Comparison of ENCODE assay signal across 15 cellular contexts in the genomic region with DNA sequence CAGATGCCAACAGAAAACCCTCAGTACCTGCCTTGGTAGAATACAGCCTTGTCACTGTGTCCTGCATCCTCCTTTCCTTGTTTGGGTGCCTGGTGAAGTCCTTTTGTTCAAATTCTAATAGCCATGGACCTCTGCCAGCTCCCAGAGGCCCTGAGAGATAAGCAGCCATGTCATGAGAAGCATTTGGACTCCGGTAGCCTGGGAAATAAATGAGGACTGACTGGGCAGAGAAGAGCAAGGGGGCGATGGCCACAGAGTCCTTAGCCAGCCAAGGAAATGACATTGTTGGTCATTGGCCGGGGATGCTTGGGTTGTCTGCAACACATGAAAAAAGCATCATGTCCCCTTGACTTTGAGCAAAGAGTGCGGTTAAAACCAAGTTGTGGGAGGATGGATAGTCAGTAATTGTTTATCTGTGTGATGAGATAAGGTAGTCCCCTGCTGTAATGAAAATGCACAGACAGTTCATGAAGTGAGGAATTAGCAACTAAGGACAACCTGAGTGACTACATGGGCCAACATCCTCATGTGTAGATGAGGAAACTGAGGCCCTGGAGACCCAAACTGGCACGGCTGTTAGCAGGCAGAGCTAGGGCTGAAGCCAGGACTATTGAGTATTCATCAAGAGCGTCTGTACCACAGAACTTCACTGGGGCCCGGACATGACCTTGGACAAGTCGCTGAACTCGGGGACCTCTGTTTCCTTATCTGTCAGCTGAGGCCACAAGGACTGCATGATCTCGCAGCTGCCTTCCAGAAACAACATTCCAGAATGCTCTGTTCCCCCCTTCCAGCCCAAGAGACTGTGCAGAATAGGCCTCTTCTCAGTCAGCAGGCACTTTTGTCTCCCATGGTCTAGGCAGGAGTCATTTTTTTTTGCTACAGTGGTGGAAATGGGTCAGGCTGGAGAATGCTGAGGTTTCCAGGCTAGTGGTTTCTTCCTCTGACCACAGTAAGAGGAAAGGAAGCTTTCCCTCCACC.
DNase-seq lines count a peak whose midpoint lies in the region; ATAC-seq, FAIRE-seq and TF ChIP-seq lines count a peak whose summit lies in the region.
"Had no signal": no experiment of that assay in that cellular context is flagged by ENCODE, and none has a peak within 500 bp of the region (broad histone marks: within the 10 kb centered on the region; RNA-seq: fewer than 3 reads in every experiment).

No MANE protein-coding gene starts in this region.

- H3K4me3 ChIP-seq in astrocyte (ENCODE audit: insufficient read depth, low read depth, low read length) (no peak overlapping the region), heart right ventricle (no peak overlapping the region), ovary (no peak overlapping the region), mucosa of descending colon (no peak overlapping the region)

- no peak for TF ChIP-seq EP300 in ovary (IDR thresholded peaks at IDR 0.05)

- H3K36me3 ChIP-seq in astrocyte (ENCODE audit: insufficient read depth, low read length) (no peaks in the 10 kb centered on the region), heart right ventricle (peaks cover 0 to 10% (median 0%) of the 10 kb centered on the region in 9 donors), ovary (no peaks in the 10 kb centered on the region), mucosa of descending colon (ENCODE audit: low read depth) (no peaks in the 10 kb centered on the region)

- H3K9me3 ChIP-seq in astrocyte (ENCODE audit: insufficient read depth, low read depth, low read length): no peaks in the 10 kb centered on the region
- no peaks in the 10 kb centered on the region for H3K9me3 ChIP-seq in heart right ventricle
- H3K9me3 ChIP-seq in ovary: no peaks in the 10 kb centered on the region
- H3K9me3 ChIP-seq in mucosa of descending colon: no peaks in the 10 kb centered on the region
- H3K9me3 ChIP-seq: neutrophil had no signal

- H3K27ac ChIP-seq in astrocyte (ENCODE audit: low read depth, low read length) (no peak overlapping the region), heart right ventricle (peak overlapping the region; percentile 74 to 97 (median 92)), ovary (no peak overlapping the region)
- H3K27ac ChIP-seq: neutrophil had no signal

- intact Hi-C loops in heart right ventricle (cut with DNase I): loop anchor here in 2 of 10 donors (2.0 to 10.0 kb wide), 2 partner anchors 236 to 314 kb away; no protein-coding TSS in a partner anchor
- intact Hi-C loops in ovary (cut with DNase I): no loop called here
- intact Hi-C loops in mucosa of descending colon (cut with DNase I, micrococcal nuclease): no loop called here

- peaks cover 4% of the 10 kb centered on the region for H3K9me3 Mint-ChIP-seq in astrocyte (ENCODE audit: unreplicated experiment)
- H3K9me3 Mint-ChIP-seq: activated naive CD8-positive, alpha-beta T cell treated with anti-CD3 and anti-CD28 coated beads, Interleukin-2, amount 50 U/mL, for 24 hours had no signal

- H3K27me3 ChIP-seq in astrocyte (ENCODE audit: insufficient read depth, low read length) (peaks cover 66% of the 10 kb centered on the region), heart right ventricle (no peaks in the 10 kb centered on the region), ovary (no peaks in the 10 kb centered on the region)
- H3K27me3 ChIP-seq: neutrophil had no signal

- ATAC-seq in heart right ventricle (peak; percentile 75 to 91 (median 82)), mucosa of descending colon (no peak), GM21825 (IDR thresholded peaks at IDR 0.05; ENCODE audit: unreplicated experiment) (no peak)

- no peak overlapping the region for H3K4me2 ChIP-seq in astrocyte (ENCODE audit: low read length)

- TF ChIP-seq CTCF in astrocyte (IDR thresholded peaks at IDR 0.05; ENCODE audit: insufficient read depth, low read depth, low read length): no peak
- no peak for TF ChIP-seq CTCF in heart right ventricle (IDR thresholded peaks at IDR 0.05)
- TF ChIP-seq CTCF in ovary (IDR thresholded peaks at IDR 0.05): no peak
- no peak for TF ChIP-seq CTCF in mucosa of descending colon (IDR thresholded peaks at IDR 0.05)

- H3K4me1 ChIP-seq in astrocyte (ENCODE audit: insufficient read depth, low read length): peaks cover 2% of the 10 kb centered on the region
- H3K4me1 ChIP-seq in heart right ventricle: peaks cover 27 to 83% (median 69%) of the 10 kb centered on the region in 9 donors
- peaks cover 41% of the 10 kb centered on the region for H3K4me1 ChIP-seq in ovary (ENCODE audit: insufficient read depth)
- H3K4me1 ChIP-seq in mucosa of descending colon (ENCODE audit: low read depth): no peaks in the 10 kb centered on the region

- peaks cover 13% of the 10 kb centered on the region for H3K4me1 Mint-ChIP-seq in astrocyte (ENCODE audit: low read depth, unreplicated experiment)
- H3K4me1 Mint-ChIP-seq: activated naive CD8-positive, alpha-beta T cell treated with anti-CD3 and anti-CD28 coated beads, Interleukin-2, amount 50 U/mL, for 24 hours; IgD-negative memory B cell had no signal

- H2AFZ ChIP-seq in astrocyte (ENCODE audit: low read depth, low read length): no peak overlapping the region

- H3K9ac ChIP-seq in astrocyte (ENCODE audit: low read length): no peak overlapping the region

- H3K4me3 Mint-ChIP-seq in astrocyte (ENCODE audit: unreplicated experiment): no peak overlapping the region
- H3K4me3 Mint-ChIP-seq: activated naive CD8-positive, alpha-beta T cell treated with anti-CD3 and anti-CD28 coated beads, Interleukin-2, amount 50 U/mL, for 24 hours; IgD-negative memory B cell had no signal

- H3K36me3 Mint-ChIP-seq in astrocyte (ENCODE audit: low read depth, unreplicated experiment): peaks cover 2% of the 10 kb centered on the region
- H3K36me3 Mint-ChIP-seq: IgD-negative memory B cell had no signal

- H3K27ac Mint-ChIP-seq in astrocyte (ENCODE audit: unreplicated experiment): no peak overlapping the region
- H3K27ac Mint-ChIP-seq: activated naive CD8-positive, alpha-beta T cell treated with anti-CD3 and anti-CD28 coated beads, Interleukin-2, amount 50 U/mL, for 24 hours had no signal

- peaks cover 18% of the 10 kb centered on the region for H3K27me3 Mint-ChIP-seq in astrocyte (ENCODE audit: low read depth, unreplicated experiment)

- H3K79me2 ChIP-seq in astrocyte (ENCODE audit: insufficient read depth, low read length): no peaks in the 10 kb centered on the region

- WGBS in heart right ventricle, 2 donors: 8 to 12% methylated on average over 10 of the region's 10 CpGs
- WGBS in ovary, 3 donors: 28 to 43% (median 37%) methylated on average over 10 of the region's 10 CpGs

- no peak for FAIRE-seq in astrocyte (lab: Jason Lieb, UNC)

- TF ChIP-seq POLR2A in ovary (IDR thresholded peaks at IDR 0.05): no peak

- H4K20me1 ChIP-seq in astrocyte (ENCODE audit: insufficient read depth, low read length): no peaks in the 10 kb centered on the region

- DNase-seq in CMK (ENCODE audit: low read depth) (peak; percentile 41), astrocyte (ENCODE audit: low read depth) (peak; percentile 33), heart right ventricle (peak; percentile 47 to 84), ovary (peak in 4 of 5 donors; percentile 37 to 64 (median 46)), NCI-H1417 treated with DMSO at 0.1 percent for 48 hours (lab: John Stamatoyannopoulos, UW) (no peak), mucosa of descending colon (no peak), foreskin melanocyte (no peak)
- DNase-seq: activated naive CD8-positive, alpha-beta T cell treated with anti-CD3 and anti-CD28 coated beads, Interleukin-2, amount 50 U/mL, for 24 hours; activated T-cell treated with anti-CD3 and anti-CD28 coated beads for 4 hours; DMS 273 treated with DMSO at 0.1 percent for 48 hours; NCI-H187 treated with DMSO at 0.1 percent for 48 hours; trophoblast cell had no signal

Comparison
In these comparisons a context has a peak if more than half of its experiments do, and no peak if none do; other contexts are left out.
1. DNase-seq: peak in CMK (single experiment), astrocyte (single experiment), heart right ventricle (2 of 2) and ovary (4 of 5); none in NCI-H1417 treated with DMSO at 0.1 percent for 48 hours (single experiment), mucosa of descending colon (0 of 3) and foreskin melanocyte (single experiment).
2. H3K27ac ChIP-seq: peak in heart right ventricle (10 of 10); none in astrocyte (single experiment) and ovary (0 of 2).
3. ATAC-seq: peak in heart right ventricle (8 of 8); none in mucosa of descending colon (single experiment) and GM21825 (single experiment).